Comparison of ENCODE assay signal across 15 cellular contexts in the genomic region with DNA sequence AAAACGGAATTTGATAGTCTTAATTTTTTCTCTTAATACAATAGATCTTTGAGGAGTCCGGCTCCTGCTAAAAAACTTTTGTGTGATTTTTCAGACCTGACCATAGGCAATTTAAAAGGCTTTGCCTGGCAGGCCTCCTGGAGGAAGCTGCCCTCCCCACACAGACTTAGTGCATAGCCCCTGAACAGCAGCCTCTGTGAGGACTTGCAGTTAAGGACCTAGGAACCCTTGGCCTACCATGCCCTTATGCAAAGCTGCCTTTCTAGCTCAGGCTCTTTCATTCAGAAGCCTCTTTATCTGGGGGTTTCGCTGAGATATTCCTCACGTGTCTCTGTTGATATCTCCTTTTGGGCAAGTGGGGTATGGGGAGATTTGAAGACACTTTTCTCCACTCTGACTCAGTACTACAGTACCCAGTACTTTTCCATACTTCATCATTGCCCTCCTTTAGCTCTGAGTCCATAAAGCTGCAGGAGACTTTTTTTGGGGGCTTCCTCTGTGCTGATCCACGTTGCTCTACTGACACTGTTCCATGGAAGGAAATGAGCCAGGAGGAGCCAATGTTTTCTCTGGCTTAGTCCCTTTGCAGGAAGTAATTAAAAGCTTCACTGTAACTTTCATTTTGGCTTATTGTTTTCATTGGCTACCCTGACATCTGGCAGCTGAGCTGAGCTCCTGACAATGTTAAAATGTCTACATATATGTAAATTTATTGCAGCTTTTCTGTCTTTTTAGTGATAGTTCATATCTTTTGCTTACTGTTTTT.
DNase-seq lines count a peak whose midpoint lies in the region; ATAC-seq, FAIRE-seq and TF ChIP-seq lines count a peak whose summit lies in the region.
"Had no signal": no experiment of that assay in that cellular context is flagged by ENCODE, and none has a peak within 500 bp of the region (broad histone marks: within the 10 kb centered on the region; RNA-seq: fewer than 3 reads in every experiment).

No MANE protein-coding gene starts in this region.

- H3K9me1 ChIP-seq in endothelial cell of umbilical vein (replicated peaks; ENCODE audit: control insufficient read depth, extremely low read depth, insufficient read depth, low read length), result no peaks in the 10 kb centered on the region

- H3K4me1 ChIP-seq in GM23338 (ENCODE audit: insufficient read depth), result no peaks in the 10 kb centered on the region; the same call in 1 of the 2 replicates
- H3K4me1 ChIP-seq in endothelial cell of umbilical vein (ENCODE audit: control insufficient read depth, extremely low read depth, insufficient read depth, low read length), result peaks cover 11% of the 10 kb centered on the region
- no peaks in the 10 kb centered on the region for H3K4me1 ChIP-seq in GM23248 (ENCODE audit: insufficient read depth)
- H3K4me1 ChIP-seq: Caco-2, SJCRH30 had no signal

- BruUV-seq in endothelial cell of umbilical vein (replicated peaks; lab: Mats Ljungman, UMichigan), result no TSS peak

- H3K9ac ChIP-seq in endothelial cell of umbilical vein (replicated peaks; ENCODE audit: extremely low read depth, insufficient read depth, low read length) (no peak overlapping the region), GM23248 (no peak overlapping the region)

- no peak for TF ChIP-seq POLR2A in endothelial cell of umbilical vein (IDR thresholded peaks at IDR 0.05; ENCODE audit: low read depth, low read length)

- H2AFZ ChIP-seq in GM23338 (peak overlapping the region; percentile 93; the same call in 1 of the 2 replicates), endothelial cell of umbilical vein (ENCODE audit: low read depth, low read length) (no peak overlapping the region), GM23248 (no peak overlapping the region)

- CTCF ChIA-PET in endothelial cell of umbilical vein (lab: Charles Lee), result interaction anchor here (0.6 kb wide), 1 partner anchor 30 kb away, joined by 3 read pairs; no protein-coding TSS in a partner anchor

- no peaks in the 10 kb centered on the region for H3K36me3 ChIP-seq in GM23338 (ENCODE audit: insufficient read depth)
- no peaks in the 10 kb centered on the region for H3K36me3 ChIP-seq in endothelial cell of umbilical vein (ENCODE audit: control insufficient read depth in 2 of 2, extremely low read depth in 1 of 2, insufficient read depth in 2 of 2, low read length in 2 of 2)
- H3K36me3 ChIP-seq in GM23248 (ENCODE audit: low read depth), result no peaks in the 10 kb centered on the region
- H3K36me3 ChIP-seq: SJCRH30 had no signal

- TF ChIP-seq CTCF in GM23338 (conservative IDR thresholded peaks at IDR 0.05; ENCODE audit: low read depth in 2 of 2) (no peak), LNCaP clone FGC (IDR thresholded peaks at IDR 0.05; ENCODE audit: control insufficient read depth, extremely low read depth, insufficient read depth) (no peak), endothelial cell of umbilical vein (IDR thresholded peaks at IDR 0.05; ENCODE audit: extremely low read depth in 1 of 2, insufficient read depth in 1 of 2, low read depth in 1 of 2, low read length in 2 of 2) (no peak)

- H3K9me2 ChIP-seq in GM23338 (ENCODE audit: insufficient read depth) (no peaks in the 10 kb centered on the region), GM23248 (ENCODE audit: insufficient read depth) (no peaks in the 10 kb centered on the region)

- POLR2A ChIA-PET in endothelial cell of umbilical vein (lab: Charles Lee), result no interaction called here

- H3K4me2 ChIP-seq in GM23338 (no peak overlapping the region), endothelial cell of umbilical vein (ENCODE audit: insufficient read depth, low read length) (peak overlapping the region; percentile 29), GM23248 (ENCODE audit: unreplicated experiment) (no peak overlapping the region)

- intact Hi-C loops in endothelial cell of umbilical vein (cut with micrococcal nuclease), result loop anchor here (2.0 kb wide), 1 partner anchor 79 kb away; no protein-coding TSS in a partner anchor

- FAIRE-seq in endothelial cell of umbilical vein (lab: Jason Lieb, UNC), result peak; percentile 93

- dilution Hi-C loops in endothelial cell of umbilical vein (cut with MboI; ENCODE audit: extremely low pct_ligation_motif_present, low sequenced_read_pairs), result no loop called here

- no peaks in the 10 kb centered on the region for H3F3A ChIP-seq in GM23338 (replicated peaks; ENCODE audit: low read depth)
- H3F3A ChIP-seq in GM23248 (ENCODE audit: insufficient read depth), result no peaks in the 10 kb centered on the region

- H3K27ac Mint-ChIP-seq in GM23338, result no peak overlapping the region
- no peak overlapping the region for H3K27ac Mint-ChIP-seq in activated T-cell treated with anti-CD3 and anti-CD28 coated beads, Interleukin-2, amount 50 U/mL, for 24 hours
- H3K27ac Mint-ChIP-seq: CD4-positive, CD25-positive, alpha-beta regulatory T cell had no signal

- H3K27ac ChIP-seq in GM23338 (ENCODE audit: low read depth) (no peak overlapping the region), endothelial cell of umbilical vein (ENCODE audit: insufficient read depth, low read depth, low read length) (no peak overlapping the region), GM23248 (no peak overlapping the region)
- H3K27ac ChIP-seq: SJCRH30 had no signal

- DNase-seq in GM23338 (ENCODE audit: low spot score), result peak; percentile 24
- peak; percentile 1 for DNase-seq in LNCaP clone FGC (ENCODE audit: low read depth)
- DNase-seq in UCSD-AML1 (lab: John Stamatoyannopoulos, UW; ENCODE audit: unreplicated experiment), result peak; percentile 10
- DNase-seq in endothelial cell of umbilical vein (ENCODE audit: low read depth, low spot score), result peak; percentile 79
- DNase-seq in activated T-cell treated with anti-CD3 and anti-CD28 coated beads, Interleukin-2, amount 50 U/mL, for 24 hours, result no peak
- no peak for DNase-seq in GM23248
- no peak for DNase-seq in T-helper 1 cell
- DNase-seq: Caco-2; CD4-positive, CD25-positive, alpha-beta regulatory T cell; DMS53; NCI-H1436 treated with DMSO at 0.1 percent for 48 hours; NCI-H2029 treated with DMSO at 0.1 percent for 48 hours; NCI-H526; NK-92 treated with Interleukin-12 subunit alpha and Interleukin-12 subunit beta, amount 100 ng/mL, for 24 hours; SJCRH30 had no signal

- no peak overlapping the region for H3K4me3 ChIP-seq in GM23338
- no peak overlapping the region for H3K4me3 ChIP-seq in LNCaP clone FGC (ENCODE audit: low read depth, low read length)
- H3K4me3 ChIP-seq in endothelial cell of umbilical vein (replicated peaks in 1 of 3; ENCODE audit: insufficient read depth in 1 of 3, low read depth in 1 of 3, low read length in 3 of 3), result no peak overlapping the region
- H3K4me3 ChIP-seq in GM23248, result no peak overlapping the region
- H3K4me3 ChIP-seq: SJCRH30 had no signal

- H3K27me3 ChIP-seq in GM23338 (ENCODE audit: insufficient read depth) (no peaks in the 10 kb centered on the region), endothelial cell of umbilical vein (ENCODE audit: control insufficient read depth in 2 of 2, insufficient read depth in 2 of 2, low read length in 2 of 2) (peaks cover 12 to 38% of the 10 kb centered on the region in 2 experiments), GM23248 (replicated peaks; ENCODE audit: insufficient read depth) (no peaks in the 10 kb centered on the region)
- H3K27me3 ChIP-seq: SJCRH30 had no signal

- H3K4me3 Mint-ChIP-seq in GM23338, result no peak overlapping the region
- no peak overlapping the region for H3K4me3 Mint-ChIP-seq in activated T-cell treated with anti-CD3 and anti-CD28 coated beads, Interleukin-2, amount 50 U/mL, for 24 hours
- H3K4me3 Mint-ChIP-seq: CD4-positive, CD25-positive, alpha-beta regulatory T cell had no signal

- H3K27me3 Mint-ChIP-seq in GM23338 (ENCODE audit: insufficient read depth, low read depth, poor library complexity), result no peaks in the 10 kb centered on the region
- no peaks in the 10 kb centered on the region for H3K27me3 Mint-ChIP-seq in activated T-cell treated with anti-CD3 and anti-CD28 coated beads, Interleukin-2, amount 50 U/mL, for 24 hours

- ATAC-seq in GM23338, result peak; percentile 87

- no peaks in the 10 kb centered on the region for H3K36me3 Mint-ChIP-seq in GM23338 (ENCODE audit: low read depth)
- H3K36me3 Mint-ChIP-seq in activated T-cell treated with anti-CD3 and anti-CD28 coated beads, Interleukin-2, amount 50 U/mL, for 24 hours (ENCODE audit: low read depth), result no peaks in the 10 kb centered on the region
- H3K36me3 Mint-ChIP-seq: CD4-positive, CD25-positive, alpha-beta regulatory T cell had no signal

- H3K79me2 ChIP-seq in GM23338 (replicated peaks; ENCODE audit: insufficient read depth) (no peaks in the 10 kb centered on the region), endothelial cell of umbilical vein (ENCODE audit: control insufficient read depth, insufficient read depth, low read length) (no peaks in the 10 kb centered on the region), GM23248 (ENCODE audit: insufficient read depth) (no peaks in the 10 kb centered on the region)

- H3K9me3 ChIP-seq in endothelial cell of umbilical vein (replicated peaks; ENCODE audit: control insufficient read depth, insufficient read depth, low read length) (no peaks in the 10 kb centered on the region), GM23248 (ENCODE audit: low read depth) (no peaks in the 10 kb centered on the region)
- H3K9me3 ChIP-seq: Caco-2, SJCRH30 had no signal

- in situ Hi-C loops in GM23248 (cut with MboI), result no loop called here

- 20 to 23% methylated on average over 5 of the region's 5 CpGs for WGBS in GM23248 (ENCODE audit: low coverage in 1 of 2, low lambda C conversion rate in 2 of 2, missing lambda C conversion rate in 2 of 2), 2 experiments

- H3K4me1 Mint-ChIP-seq in GM23338, result no peaks in the 10 kb centered on the region
- no peaks in the 10 kb centered on the region for H3K4me1 Mint-ChIP-seq in activated T-cell treated with anti-CD3 and anti-CD28 coated beads, Interleukin-2, amount 50 U/mL, for 24 hours (ENCODE audit: low read depth)
- H3K4me1 Mint-ChIP-seq: CD4-positive, CD25-positive, alpha-beta regulatory T cell had no signal

- H4K20me1 ChIP-seq in GM23338 (replicated peaks; ENCODE audit: insufficient read depth) (no peaks in the 10 kb centered on the region), endothelial cell of umbilical vein (replicated peaks; ENCODE audit: control insufficient read depth, extremely low read depth, insufficient read depth, low read length) (no peaks in the 10 kb centered on the region), GM23248 (ENCODE audit: insufficient read depth) (no peaks in the 10 kb centered on the region)

- no peaks in the 10 kb centered on the region for H3K9me3 Mint-ChIP-seq in GM23338
- H3K9me3 Mint-ChIP-seq in activated T-cell treated with anti-CD3 and anti-CD28 coated beads, Interleukin-2, amount 50 U/mL, for 24 hours, result no peaks in the 10 kb centered on the region
- H3K9me3 Mint-ChIP-seq: CD4-positive, CD25-positive, alpha-beta regulatory T cell had no signal

TF ChIP-seq in GM23338, 12 proteins besides CTCF, POLR2A, EP300 and RAD21 (continues in another document):
- TF ChIP-seq JUNB (IDR thresholded peaks at IDR 0.05; ENCODE audit: unreplicated experiment) (no peak), EZH2 (IDR thresholded peaks at IDR 0.05; ENCODE audit: low read depth, unreplicated experiment) (no peak)

TF ChIP-seq in endothelial cell of umbilical vein, 7 proteins besides CTCF, POLR2A, EP300 and RAD21 (continues in another document):
- TF ChIP-seq GATA2 (IDR thresholded peaks at IDR 0.05; ENCODE audit: insufficient read depth, insufficient read length, low read depth, low read length), result no peak
- TF ChIP-seq FOS (IDR thresholded peaks at IDR 0.05; ENCODE audit: borderline replicate concordance, insufficient read depth, low read length), result peak; percentile 12

Comparison
In these comparisons a context has a peak if more than half of its experiments do, and no peak if none do; other contexts are left out.
1. DNase-seq: peak in GM23338 (single experiment), LNCaP clone FGC (single experiment), UCSD-AML1 (single experiment) and endothelial cell of umbilical vein (single experiment); none in activated T-cell treated with anti-CD3 and anti-CD28 coated beads, Interleukin-2, amount 50 U/mL, for 24 hours (single experiment), GM23248 (single experiment) and T-helper 1 cell (0 of 5).